ENCODE assay signal across 8 cellular contexts in the genomic region with DNA sequence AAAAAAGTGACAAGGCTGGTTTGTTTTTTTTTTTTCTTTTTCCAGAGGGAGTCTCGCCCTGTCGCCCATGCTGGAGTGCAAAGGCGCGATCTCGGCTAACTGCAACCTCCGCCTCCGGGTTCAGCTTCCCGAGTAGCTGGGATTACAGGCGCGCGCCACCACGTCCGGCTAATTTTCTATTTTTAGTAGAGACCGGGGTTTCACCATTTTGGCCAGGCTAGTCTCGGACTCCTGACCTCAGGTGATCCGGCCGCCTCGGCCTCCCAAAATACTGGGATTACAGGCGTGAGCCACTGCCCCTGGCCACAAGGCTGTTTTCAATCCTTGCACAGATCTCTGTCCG. TPM values are rescaled to one million over a fixed set of nuclear protein-coding genes. Genes with fewer than 3 reads are reported as not detected.
DNase-seq lines count a peak whose midpoint lies in the region; ATAC-seq and TF ChIP-seq lines count a peak whose summit lies in the region.

No MANE protein-coding gene starts in this region.

- no peak for TF ChIP-seq POLR2A in heart left ventricle (IDR thresholded peaks at IDR 0.05)
- TF ChIP-seq POLR2A in uterus (IDR thresholded peaks at IDR 0.05), result no peak

- H3K27ac ChIP-seq in heart left ventricle, result peak overlapping the region in 11 of 12 donors; percentile 85 to 96 (median 92)
- H3K27ac ChIP-seq in uterus, result peak overlapping the region; percentile 91 to 93

- H3K27ac Mint-ChIP-seq in brain, result peak overlapping the region in 4 of 5 experiments; percentile 99 to 100 (median 100)

- H3K4me3 Mint-ChIP-seq in brain, result peak overlapping the region; percentile 95 to 100 (median 98)

- H3K36me3 ChIP-seq in heart left ventricle (peaks cover 0 to 26% (median 14%) of the 10 kb centered on the region in 9 donors), uterus (no peaks in the 10 kb centered on the region)

- H3K4me1 ChIP-seq in heart left ventricle, result peaks cover 0 to 39% (median 21%) of the 10 kb centered on the region in 12 donors
- H3K4me1 ChIP-seq in uterus, result peaks cover 6 to 8% of the 10 kb centered on the region in 2 donors

- peaks cover 32% of the 10 kb centered on the region for H3K36me3 Mint-ChIP-seq in brain

- H3K9me3 Mint-ChIP-seq in brain, result no peaks in the 10 kb centered on the region

- H3K27me3 Mint-ChIP-seq in brain, result peaks cover 5% of the 10 kb centered on the region

- no peak for ATAC-seq in heart left ventricle
- no peak for ATAC-seq in left ventricle myocardium superior

- H3K9me3 ChIP-seq in heart left ventricle (no peaks in the 10 kb centered on the region), uterus (no peaks in the 10 kb centered on the region)

- no peaks in the 10 kb centered on the region for H3K27me3 ChIP-seq in heart left ventricle
- no peaks in the 10 kb centered on the region for H3K27me3 ChIP-seq in uterus

- WGBS in heart left ventricle, 4 donors, result 9 to 13% (median 9%) methylated on average over 20 of the region's 20 CpGs

- peaks cover 50% of the 10 kb centered on the region for H3K4me1 Mint-ChIP-seq in brain

- intact Hi-C loops in heart left ventricle (cut with DNase I), result loop anchor here in 4 of 10 donors (1.0 to 10.0 kb wide), 4 partner anchors 10 to 63 kb away; a partner anchor contains a TSS
- intact Hi-C loops in left ventricle myocardium superior (cut with micrococcal nuclease), result loop anchor here (5.0 kb wide), 1 partner anchor 51 kb away; no protein-coding TSS in a partner anchor
- intact Hi-C loops in uterus (cut with DNase I; ENCODE audit: low total_unique reads), result no loop called here

- H3K4me3 ChIP-seq in heart left ventricle (peak overlapping the region; percentile 79 to 100 (median 93)), uterus (peak overlapping the region; percentile 93 to 100)

- TF ChIP-seq CTCF in heart left ventricle (IDR thresholded peaks at IDR 0.05) (no peak), brain (conservative IDR thresholded peaks at IDR 0.05) (no peak), uterus (IDR thresholded peaks at IDR 0.05) (no peak)

- no peak for DNase-seq in heart left ventricle
- no peak for DNase-seq in left ventricle myocardium superior
- DNase-seq in lung microvascular endothelial cell (ENCODE audit: low read depth in 2 of 2), result peak; percentile 6 to 12
- no peak for DNase-seq in uterus
- DNase-seq in COR-L47 (lab: John Stamatoyannopoulos, UW), result no peak
- DNase-seq in stimulated activated naive CD4-positive, alpha-beta T cell (lab: John Stamatoyannopoulos, UW), result no peak
- no peak for DNase-seq in 8988T

RNA-seq across cellular contexts. Expression of a gene that starts 0.6 kb away (rescaled TPM):
- total RNA-seq in heart left ventricle (100 to 1,000 TPM; 188 to 293 (median 222) TPM), left ventricle myocardium superior (210 TPM), lung microvascular endothelial cell (106 and 141 TPM in 2 replicates), uterus (100 to 1,000 TPM in 3 of 4 donors, 10 to 100 TPM in 1; 88.7 to 147 (median 121) TPM)
- polyA plus RNA-seq in heart left ventricle (100 to 1,000 TPM; 126 to 333 TPM), brain (ENCODE audit: insufficient read depth, low read depth, low replicate concordance) (250 TPM)

RNA-seq across cellular contexts. Expression of a gene that starts 10.6 kb away (rescaled TPM):
- total RNA-seq in heart left ventricle (100 to 1,000 TPM in 2 of 9 donors, 10 to 100 TPM in 7; 81.9 to 187 (median 89.7) TPM), left ventricle myocardium superior (92.9 TPM), lung microvascular endothelial cell (26.0 and 28.8 TPM in 2 replicates), uterus (10 to 100 TPM; 15.3 to 35.3 (median 30.1) TPM)
- polyA plus RNA-seq in heart left ventricle (10 to 100 TPM; 46.3 to 73.5 TPM), brain (ENCODE audit: insufficient read depth, low read depth, low replicate concordance) (39.7 TPM)

Comparison
In these comparisons a context has a peak if more than half of its experiments do, and no peak if none do; other contexts are left out.
1. DNase-seq: peak in lung microvascular endothelial cell (2 of 2); none in heart left ventricle (0 of 5), left ventricle myocardium superior (single experiment), uterus (0 of 2), COR-L47 (single experiment), stimulated activated naive CD4-positive, alpha-beta T cell (0 of 6) and 8988T (single experiment).